In the genomic region with DNA sequence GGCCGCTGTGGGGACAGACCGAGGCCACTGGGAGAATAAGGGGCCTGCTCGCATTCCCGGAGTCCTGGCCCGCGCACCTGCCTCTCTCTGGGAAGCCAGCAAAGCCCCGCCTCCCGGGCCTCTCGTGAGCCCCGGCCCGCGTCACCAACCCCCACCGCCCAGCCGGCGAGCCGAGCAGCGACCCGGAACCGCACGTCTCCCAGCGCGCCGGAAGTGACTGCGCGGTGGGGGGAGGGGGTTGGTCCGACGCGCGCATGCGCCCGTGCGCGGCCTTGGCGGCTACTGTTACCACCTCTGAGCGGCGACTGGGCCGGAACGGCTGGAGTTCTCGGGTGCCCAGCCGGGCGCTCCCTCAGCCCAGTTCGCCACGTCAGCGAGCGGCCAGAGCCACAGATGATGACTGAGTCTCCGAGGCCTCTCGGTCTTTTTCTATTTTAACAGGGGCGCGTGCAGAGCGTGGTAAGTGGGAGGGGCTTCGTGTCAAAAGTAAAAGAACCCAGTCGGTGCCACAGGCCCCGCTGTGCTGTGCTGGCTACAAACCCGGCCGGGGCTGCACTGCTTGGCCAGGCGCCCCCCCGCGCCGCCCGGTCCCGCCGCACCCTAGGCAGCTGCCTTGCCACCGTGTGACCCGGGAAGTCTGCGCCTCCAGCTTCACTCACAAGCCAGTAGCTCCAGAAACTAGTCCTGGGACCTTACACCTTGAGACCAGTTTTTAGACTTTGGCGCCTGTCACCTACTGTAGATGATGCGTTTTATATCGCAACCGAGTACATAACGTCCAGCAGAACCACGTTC, we compare ENCODE assay signal across 8 cellular contexts. TPM values are rescaled to one million over a fixed set of nuclear protein-coding genes. Genes with fewer than 3 reads are reported as not detected.
DNase-seq lines count a peak whose midpoint lies in the region; ATAC-seq and TF ChIP-seq lines count a peak whose summit lies in the region.

A gene with protein sequence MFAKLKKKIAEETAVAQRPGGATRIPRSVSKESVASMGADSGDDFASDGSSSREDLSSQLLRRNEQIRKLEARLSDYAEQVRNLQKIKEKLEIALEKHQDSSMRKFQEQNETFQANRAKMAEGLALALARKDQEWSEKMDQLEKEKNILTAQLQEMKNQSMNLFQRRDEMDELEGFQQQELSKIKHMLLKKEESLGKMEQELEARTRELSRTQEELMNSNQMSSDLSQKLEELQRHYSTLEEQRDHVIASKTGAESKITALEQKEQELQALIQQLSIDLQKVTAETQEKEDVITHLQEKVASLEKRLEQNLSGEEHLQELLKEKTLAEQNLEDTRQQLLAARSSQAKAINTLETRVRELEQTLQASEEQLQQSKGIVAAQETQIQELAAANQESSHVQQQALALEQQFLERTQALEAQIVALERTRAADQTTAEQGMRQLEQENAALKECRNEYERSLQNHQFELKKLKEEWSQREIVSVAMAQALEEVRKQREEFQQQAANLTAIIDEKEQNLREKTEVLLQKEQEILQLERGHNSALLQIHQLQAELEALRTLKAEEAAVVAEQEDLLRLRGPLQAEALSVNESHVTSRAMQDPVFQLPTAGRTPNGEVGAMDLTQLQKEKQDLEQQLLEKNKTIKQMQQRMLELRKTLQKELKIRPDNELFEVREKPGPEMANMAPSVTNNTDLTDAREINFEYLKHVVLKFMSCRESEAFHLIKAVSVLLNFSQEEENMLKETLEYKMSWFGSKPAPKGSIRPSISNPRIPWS (minus strand): TSS at position 190 of the 795 bp plus-strand sequence. CDS start 2,372 bp downstream, outside the sequence.

- no peaks in the 10 kb centered on the region for H3K27me3 Mint-ChIP-seq in GM23338 (ENCODE audit: insufficient read depth, low read depth, poor library complexity)
- no peaks in the 10 kb centered on the region for H3K27me3 Mint-ChIP-seq in activated T-helper 17 cell treated with anti-CD3 and anti-CD28 coated beads, Interleukin-2, amount 50 U/mL, for 72 hours
- H3K27me3 Mint-ChIP-seq in naive thymus-derived CD4-positive, alpha-beta T cell = no peaks in the 10 kb centered on the region
- H3K27me3 Mint-ChIP-seq in stimulated activated memory B cell treated with anti-CD40 and anti-IgM and Interleukin-4, amounts not matched to agents 10 μg/mL and 1 μg/mL and 100 μg/mL, for 72 hours = no peaks in the 10 kb centered on the region

- no peaks in the 10 kb centered on the region for H3K9me3 Mint-ChIP-seq in GM23338
- no peaks in the 10 kb centered on the region for H3K9me3 Mint-ChIP-seq in activated T-helper 17 cell treated with anti-CD3 and anti-CD28 coated beads, Interleukin-2, amount 50 U/mL, for 72 hours
- H3K9me3 Mint-ChIP-seq in naive thymus-derived CD4-positive, alpha-beta T cell = peaks cover 0 to 9% (median 0%) of the 10 kb centered on the region in 11 donors
- H3K9me3 Mint-ChIP-seq in stimulated activated memory B cell treated with anti-CD40 and anti-IgM and Interleukin-4, amounts not matched to agents 10 μg/mL and 1 μg/mL and 100 μg/mL, for 72 hours = no peaks in the 10 kb centered on the region

- no peaks in the 10 kb centered on the region for H3K9me2 ChIP-seq in GM23338 (ENCODE audit: insufficient read depth)

- H3K4me2 ChIP-seq in GM23338 (peak within 1 kb of the TSS; percentile 96), fibroblast of lung (ENCODE audit: extremely low read depth, insufficient read depth, low read length) (peak within 1 kb of the TSS; percentile 100)

- POLR2A ChIA-PET in naive thymus-derived CD4-positive, alpha-beta T cell (lab: Charles Lee) = interaction anchor here (0.6 to 1.6 kb wide), 20 partner anchors 9 to 301 kb away, joined by 3 to 55 read pairs (median 4); a partner anchor contains a TSS

- TF ChIP-seq CTCF in GM23338 (conservative IDR thresholded peaks at IDR 0.05; ENCODE audit: low read depth in 2 of 2) (no peak), fibroblast of lung (conservative IDR thresholded peaks at IDR 0.05 in 1 of 2, IDR thresholded peaks at IDR 0.05 in 1 of 2; ENCODE audit: low read depth in 1 of 2, low read length in 2 of 2) (no peak)

- peak within 1 kb of the TSS; percentile 85 for H3K4me3 Mint-ChIP-seq in GM23338
- peak within 1 kb of the TSS; percentile 92 for H3K4me3 Mint-ChIP-seq in activated T-helper 17 cell treated with anti-CD3 and anti-CD28 coated beads, Interleukin-2, amount 50 U/mL, for 72 hours
- peak within 1 kb of the TSS; percentile 80 to 99 (median 92) for H3K4me3 Mint-ChIP-seq in naive thymus-derived CD4-positive, alpha-beta T cell
- peak within 1 kb of the TSS; percentile 98 for H3K4me3 Mint-ChIP-seq in stimulated activated memory B cell treated with anti-CD40 and anti-IgM and Interleukin-4, amounts not matched to agents 10 μg/mL and 1 μg/mL and 100 μg/mL, for 72 hours

- peaks cover 15% of the 10 kb centered on the region for H3K4me1 ChIP-seq in GM23338 (ENCODE audit: insufficient read depth)
- peaks cover 7% of the 10 kb centered on the region for H3K4me1 ChIP-seq in fibroblast of lung (ENCODE audit: control insufficient read depth, extremely low read depth, insufficient read depth, low read length)
- peaks cover 8% of the 10 kb centered on the region in 2 donors for H3K4me1 ChIP-seq in naive thymus-derived CD4-positive, alpha-beta T cell (ENCODE audit: control insufficient read depth in 2 of 2, insufficient read depth in 2 of 2, low read length in 2 of 2)

- 0 out of 3 replicates have a peak, but pooled peaks cover 2% of the 10 kb centered on the region for H3K36me3 Mint-ChIP-seq in GM23338 (ENCODE audit: low read depth)
- H3K36me3 Mint-ChIP-seq in activated T-helper 17 cell treated with anti-CD3 and anti-CD28 coated beads, Interleukin-2, amount 50 U/mL, for 72 hours (ENCODE audit: low read depth) = peaks cover 48% of the 10 kb centered on the region
- peaks cover 2 to 22% (median 13%) of the 10 kb centered on the region in 5 donors for H3K36me3 Mint-ChIP-seq in naive thymus-derived CD4-positive, alpha-beta T cell
- H3K36me3 Mint-ChIP-seq in stimulated activated memory B cell treated with anti-CD40 and anti-IgM and Interleukin-4, amounts not matched to agents 10 μg/mL and 1 μg/mL and 100 μg/mL, for 72 hours = peaks cover 6% of the 10 kb centered on the region

- H4K20me1 ChIP-seq in GM23338 (replicated peaks; ENCODE audit: insufficient read depth) (no peaks in the 10 kb centered on the region), fibroblast of lung (ENCODE audit: control insufficient read depth, extremely low read depth, insufficient read depth, low read length) (no peaks in the 10 kb centered on the region)

- peak within 1 kb of the TSS; percentile 93 for H3K9ac ChIP-seq in fibroblast of lung (ENCODE audit: insufficient read depth, low read length)

- peaks cover 12% of the 10 kb centered on the region for H3K4me1 Mint-ChIP-seq in GM23338
- H3K4me1 Mint-ChIP-seq in activated T-helper 17 cell treated with anti-CD3 and anti-CD28 coated beads, Interleukin-2, amount 50 U/mL, for 72 hours = peaks cover 14% of the 10 kb centered on the region
- H3K4me1 Mint-ChIP-seq in naive thymus-derived CD4-positive, alpha-beta T cell = peaks cover 16 to 43% (median 35%) of the 10 kb centered on the region in 7 donors
- H3K4me1 Mint-ChIP-seq in stimulated activated memory B cell treated with anti-CD40 and anti-IgM and Interleukin-4, amounts not matched to agents 10 μg/mL and 1 μg/mL and 100 μg/mL, for 72 hours = peaks cover 30% of the 10 kb centered on the region

- ATAC-seq in GM23338 = peak; percentile 88
- peak; percentile 90 for ATAC-seq in activated T-helper 17 cell treated with anti-CD3 and anti-CD28 coated beads, Interleukin-2, amount 50 U/mL, for 72 hours (replicated peaks)
- ATAC-seq in naive thymus-derived CD4-positive, alpha-beta T cell = peak; percentile 93
- peak; percentile 94 for ATAC-seq in stimulated activated memory B cell treated with anti-CD40 and anti-IgM and Interleukin-4, amounts not matched to agents 10 μg/mL and 1 μg/mL and 100 μg/mL, for 72 hours

- H3K36me3 ChIP-seq in GM23338 (ENCODE audit: insufficient read depth) = no peaks in the 10 kb centered on the region
- H3K36me3 ChIP-seq in fibroblast of lung (ENCODE audit: control insufficient read depth, insufficient read depth, low read length) = no peaks in the 10 kb centered on the region
- peaks cover 0 to 6% (median 0%) of the 10 kb centered on the region in 3 experiments for H3K36me3 ChIP-seq in naive thymus-derived CD4-positive, alpha-beta T cell (ENCODE audit: control insufficient read depth in 2 of 3, insufficient read depth in 3 of 3, low read length in 3 of 3)

- H3K9me3 ChIP-seq in fibroblast of lung (ENCODE audit: control insufficient read depth, insufficient read depth, low read depth, low read length) = no peaks in the 10 kb centered on the region
- no peaks in the 10 kb centered on the region for H3K9me3 ChIP-seq in naive thymus-derived CD4-positive, alpha-beta T cell (ENCODE audit: control insufficient read depth in 2 of 3, low read length in 3 of 3)

- H2AFZ ChIP-seq in GM23338 (peak within 1 kb of the TSS; percentile 98), fibroblast of lung (ENCODE audit: low read length) (peak within 1 kb of the TSS; percentile 85)

- H3K27ac ChIP-seq in GM23338 (ENCODE audit: low read depth) (peak within 1 kb of the TSS; percentile 93), fibroblast of lung (ENCODE audit: insufficient read depth, low read length) (peak within 1 kb of the TSS; percentile 98)
- peak within 1 kb of the TSS; percentile 95 for H3K27ac ChIP-seq in naive thymus-derived CD4-positive, alpha-beta T cell (ENCODE audit: low read depth, low read length)

- H3K27me3 ChIP-seq in GM23338 (ENCODE audit: insufficient read depth) (no peaks in the 10 kb centered on the region), fibroblast of lung (ENCODE audit: control insufficient read depth, insufficient read depth, low read length) (no peaks in the 10 kb centered on the region)
- H3K27me3 ChIP-seq in naive thymus-derived CD4-positive, alpha-beta T cell (ENCODE audit: control insufficient read depth in 2 of 2, insufficient read depth in 2 of 2, low read length in 2 of 2) = no peaks in the 10 kb centered on the region

- H3K4me3 ChIP-seq in GM23338 (peak within 1 kb of the TSS; percentile 94), fibroblast of lung (replicated peaks in 1 of 4; ENCODE audit: control extremely low read depth in 1 of 4, insufficient read depth in 1 of 4, low read depth in 3 of 4, low read length in 4 of 4) (peak within 1 kb of the TSS; percentile 72 to 98 (median 94))
- H3K4me3 ChIP-seq in naive thymus-derived CD4-positive, alpha-beta T cell (ENCODE audit: low read length) = peak within 1 kb of the TSS; percentile 90

- CTCF ChIA-PET in naive thymus-derived CD4-positive, alpha-beta T cell (lab: Charles Lee) = interaction anchor here (1.1 to 1.5 kb wide), 2 partner anchors 11 to 25 kb away, joined by 6 read pairs; no protein-coding TSS in a partner anchor

- intact Hi-C loops in naive thymus-derived CD4-positive, alpha-beta T cell (cut with micrococcal nuclease) = loop anchor here (1.0 to 10.0 kb wide), 17 partner anchors 24 to 1006 kb away; a partner anchor contains a TSS

- no peaks in the 10 kb centered on the region for H3K79me2 ChIP-seq in GM23338 (replicated peaks; ENCODE audit: insufficient read depth)
- peaks cover 2% of the 10 kb centered on the region for H3K79me2 ChIP-seq in fibroblast of lung (ENCODE audit: control insufficient read depth, insufficient read depth, low read length)

- peak within 1 kb of the TSS; percentile 95 for H3K27ac Mint-ChIP-seq in GM23338
- H3K27ac Mint-ChIP-seq in activated T-helper 17 cell treated with anti-CD3 and anti-CD28 coated beads, Interleukin-2, amount 50 U/mL, for 72 hours = peak within 1 kb of the TSS; percentile 96
- peak within 1 kb of the TSS; percentile 91 to 100 (median 98) for H3K27ac Mint-ChIP-seq in naive thymus-derived CD4-positive, alpha-beta T cell
- peak within 1 kb of the TSS; percentile 98 for H3K27ac Mint-ChIP-seq in stimulated activated memory B cell treated with anti-CD40 and anti-IgM and Interleukin-4, amounts not matched to agents 10 μg/mL and 1 μg/mL and 100 μg/mL, for 72 hours

- DNase-seq in Daoy (ENCODE audit: low read depth) (peak; percentile 99), GM23338 (ENCODE audit: low spot score) (peak; percentile 99), LHCN-M2 (ENCODE audit: low read depth) (peak; percentile 92), RPMI7951 (ENCODE audit: low read depth) (peak; percentile 91), fibroblast of lung (ENCODE audit: low read depth in 2 of 2) (peak; percentile 91 to 93)
- DNase-seq in naive thymus-derived CD4-positive, alpha-beta T cell = peak; percentile 90 to 96 (median 94)

- H3F3A ChIP-seq in GM23338 (replicated peaks; ENCODE audit: low read depth) = peaks cover 18% of the 10 kb centered on the region

RNA-seq across cellular contexts. Expression of the gene that starts here (rescaled TPM):
- 17.2 and 23.2 TPM in 2 replicates for total RNA-seq in Daoy (2014; rRNA removed; shearing (Covaris generic))
- total RNA-seq in GM23338 (2014; rRNA removed; shearing (Covaris generic)) = 6.1 and 14.7 TPM in 2 replicates
- polyA plus RNA-seq in GM23338 (2016; fragmentation: Nextera tagmentation; extraction: Ambion mirVana) (8.0 and 8.8 TPM in 2 replicates), fibroblast of lung (12.0 and 12.8 TPM in 2 replicates)
- total RNA-seq in LHCN-M2 (2014; rRNA removed) (11.7 and 12.2 TPM in 2 replicates), fibroblast of lung (12.8 and 15.9 TPM in 2 replicates)
- 6.5 TPM for polyA plus RNA-seq in LHCN-M2 (2012)
- total RNA-seq in RPMI7951 (2014; rRNA removed; shearing (Covaris generic)) = 6.2 and 9.3 TPM in 2 replicates
- 10 to 100 TPM; 19.7 to 39.8 TPM for total RNA-seq in activated T-helper 17 cell treated with anti-CD3 and anti-CD28 coated beads, Interleukin-2, amount 50 U/mL, for 72 hours
- 8.5 and 8.8 TPM in 2 replicates for polyA plus RNA-seq in fibroblast of lung (2012)
- 21.2 and 23.6 TPM in 2 replicates for polyA minus RNA-seq in fibroblast of lung (ENCODE audit: low replicate concordance)
- total RNA-seq in naive thymus-derived CD4-positive, alpha-beta T cell = 10 to 100 TPM; 19.6 to 37.8 (median 30.5) TPM
- 1 to 10 TPM; 4.0 to 4.7 TPM for polyA plus RNA-seq in naive thymus-derived CD4-positive, alpha-beta T cell

Comparison
In these comparisons a context has a peak if more than half of its experiments do, and no peak if none do; other contexts are left out.
1. Peak in every context shown above with its lines: DNase-seq, ATAC-seq, H3K4me3 ChIP-seq and H3K27ac ChIP-seq.